ENCODE assay signal across 1 cellular context in genomic region chr9:89493671-89494070, GRCh38.
TF ChIP-seq lines count a peak whose summit lies in the region.

No MANE protein-coding gene starts in this region.

TF ChIP-seq in H1, 55 proteins besides CTCF, POLR2A, EP300 and RAD21:
- no peak for TF ChIP-seq HDAC2 (IDR thresholded peaks at IDR 0.05; ENCODE audit: borderline replicate concordance in 1 of 2, low read depth in 2 of 2, low read length in 2 of 2)
- TF ChIP-seq USF2 (IDR thresholded peaks at IDR 0.05; ENCODE audit: low read length) = no peak
- TF ChIP-seq CHD1 (IDR thresholded peaks at IDR 0.05; ENCODE audit: low read depth, low read length) = no peak
- no peak for TF ChIP-seq TAF7 (optimal IDR thresholded peaks at IDR 0.05; ENCODE audit: borderline replicate concordance, low read depth, low read length)
- TF ChIP-seq YY1 (IDR thresholded peaks at IDR 0.05; ENCODE audit: low read depth, low read length) = no peak
- no peak for TF ChIP-seq TCF12 (IDR thresholded peaks at IDR 0.05; ENCODE audit: low read depth, low read length)
- TF ChIP-seq CBX8 (IDR thresholded peaks at IDR 0.05; ENCODE audit: borderline replicate concordance, low read depth, low read length) = no peak
- no peak for TF ChIP-seq CHD2 (IDR thresholded peaks at IDR 0.05; ENCODE audit: low read length)
- TF ChIP-seq KDM5A (IDR thresholded peaks at IDR 0.05; ENCODE audit: low read length) = no peak
- no peak for TF ChIP-seq MAFK (IDR thresholded peaks at IDR 0.05; ENCODE audit: low read depth, low read length)
- no peak for TF ChIP-seq RBBP5 (IDR thresholded peaks at IDR 0.05; ENCODE audit: borderline replicate concordance, low read depth, low read length)
- no peak for TF ChIP-seq CBX5 (IDR thresholded peaks at IDR 0.05; ENCODE audit: low read depth, low read length)
- TF ChIP-seq, protein P1, sequence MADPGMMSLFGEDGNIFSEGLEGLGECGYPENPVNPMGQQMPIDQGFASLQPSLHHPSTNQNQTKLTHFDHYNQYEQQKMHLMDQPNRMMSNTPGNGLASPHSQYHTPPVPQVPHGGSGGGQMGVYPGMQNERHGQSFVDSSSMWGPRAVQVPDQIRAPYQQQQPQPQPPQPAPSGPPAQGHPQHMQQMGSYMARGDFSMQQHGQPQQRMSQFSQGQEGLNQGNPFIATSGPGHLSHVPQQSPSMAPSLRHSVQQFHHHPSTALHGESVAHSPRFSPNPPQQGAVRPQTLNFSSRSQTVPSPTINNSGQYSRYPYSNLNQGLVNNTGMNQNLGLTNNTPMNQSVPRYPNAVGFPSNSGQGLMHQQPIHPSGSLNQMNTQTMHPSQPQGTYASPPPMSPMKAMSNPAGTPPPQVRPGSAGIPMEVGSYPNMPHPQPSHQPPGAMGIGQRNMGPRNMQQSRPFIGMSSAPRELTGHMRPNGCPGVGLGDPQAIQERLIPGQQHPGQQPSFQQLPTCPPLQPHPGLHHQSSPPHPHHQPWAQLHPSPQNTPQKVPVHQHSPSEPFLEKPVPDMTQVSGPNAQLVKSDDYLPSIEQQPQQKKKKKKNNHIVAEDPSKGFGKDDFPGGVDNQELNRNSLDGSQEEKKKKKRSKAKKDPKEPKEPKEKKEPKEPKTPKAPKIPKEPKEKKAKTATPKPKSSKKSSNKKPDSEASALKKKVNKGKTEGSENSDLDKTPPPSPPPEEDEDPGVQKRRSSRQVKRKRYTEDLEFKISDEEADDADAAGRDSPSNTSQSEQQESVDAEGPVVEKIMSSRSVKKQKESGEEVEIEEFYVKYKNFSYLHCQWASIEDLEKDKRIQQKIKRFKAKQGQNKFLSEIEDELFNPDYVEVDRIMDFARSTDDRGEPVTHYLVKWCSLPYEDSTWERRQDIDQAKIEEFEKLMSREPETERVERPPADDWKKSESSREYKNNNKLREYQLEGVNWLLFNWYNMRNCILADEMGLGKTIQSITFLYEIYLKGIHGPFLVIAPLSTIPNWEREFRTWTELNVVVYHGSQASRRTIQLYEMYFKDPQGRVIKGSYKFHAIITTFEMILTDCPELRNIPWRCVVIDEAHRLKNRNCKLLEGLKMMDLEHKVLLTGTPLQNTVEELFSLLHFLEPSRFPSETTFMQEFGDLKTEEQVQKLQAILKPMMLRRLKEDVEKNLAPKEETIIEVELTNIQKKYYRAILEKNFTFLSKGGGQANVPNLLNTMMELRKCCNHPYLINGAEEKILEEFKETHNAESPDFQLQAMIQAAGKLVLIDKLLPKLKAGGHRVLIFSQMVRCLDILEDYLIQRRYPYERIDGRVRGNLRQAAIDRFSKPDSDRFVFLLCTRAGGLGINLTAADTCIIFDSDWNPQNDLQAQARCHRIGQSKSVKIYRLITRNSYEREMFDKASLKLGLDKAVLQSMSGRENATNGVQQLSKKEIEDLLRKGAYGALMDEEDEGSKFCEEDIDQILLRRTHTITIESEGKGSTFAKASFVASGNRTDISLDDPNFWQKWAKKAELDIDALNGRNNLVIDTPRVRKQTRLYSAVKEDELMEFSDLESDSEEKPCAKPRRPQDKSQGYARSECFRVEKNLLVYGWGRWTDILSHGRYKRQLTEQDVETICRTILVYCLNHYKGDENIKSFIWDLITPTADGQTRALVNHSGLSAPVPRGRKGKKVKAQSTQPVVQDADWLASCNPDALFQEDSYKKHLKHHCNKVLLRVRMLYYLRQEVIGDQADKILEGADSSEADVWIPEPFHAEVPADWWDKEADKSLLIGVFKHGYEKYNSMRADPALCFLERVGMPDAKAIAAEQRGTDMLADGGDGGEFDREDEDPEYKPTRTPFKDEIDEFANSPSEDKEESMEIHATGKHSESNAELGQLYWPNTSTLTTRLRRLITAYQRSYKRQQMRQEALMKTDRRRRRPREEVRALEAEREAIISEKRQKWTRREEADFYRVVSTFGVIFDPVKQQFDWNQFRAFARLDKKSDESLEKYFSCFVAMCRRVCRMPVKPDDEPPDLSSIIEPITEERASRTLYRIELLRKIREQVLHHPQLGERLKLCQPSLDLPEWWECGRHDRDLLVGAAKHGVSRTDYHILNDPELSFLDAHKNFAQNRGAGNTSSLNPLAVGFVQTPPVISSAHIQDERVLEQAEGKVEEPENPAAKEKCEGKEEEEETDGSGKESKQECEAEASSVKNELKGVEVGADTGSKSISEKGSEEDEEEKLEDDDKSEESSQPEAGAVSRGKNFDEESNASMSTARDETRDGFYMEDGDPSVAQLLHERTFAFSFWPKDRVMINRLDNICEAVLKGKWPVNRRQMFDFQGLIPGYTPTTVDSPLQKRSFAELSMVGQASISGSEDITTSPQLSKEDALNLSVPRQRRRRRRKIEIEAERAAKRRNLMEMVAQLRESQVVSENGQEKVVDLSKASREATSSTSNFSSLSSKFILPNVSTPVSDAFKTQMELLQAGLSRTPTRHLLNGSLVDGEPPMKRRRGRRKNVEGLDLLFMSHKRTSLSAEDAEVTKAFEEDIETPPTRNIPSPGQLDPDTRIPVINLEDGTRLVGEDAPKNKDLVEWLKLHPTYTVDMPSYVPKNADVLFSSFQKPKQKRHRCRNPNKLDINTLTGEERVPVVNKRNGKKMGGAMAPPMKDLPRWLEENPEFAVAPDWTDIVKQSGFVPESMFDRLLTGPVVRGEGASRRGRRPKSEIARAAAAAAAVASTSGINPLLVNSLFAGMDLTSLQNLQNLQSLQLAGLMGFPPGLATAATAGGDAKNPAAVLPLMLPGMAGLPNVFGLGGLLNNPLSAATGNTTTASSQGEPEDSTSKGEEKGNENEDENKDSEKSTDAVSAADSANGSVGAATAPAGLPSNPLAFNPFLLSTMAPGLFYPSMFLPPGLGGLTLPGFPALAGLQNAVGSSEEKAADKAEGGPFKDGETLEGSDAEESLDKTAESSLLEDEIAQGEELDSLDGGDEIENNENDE (IDR thresholded peaks at IDR 0.05; ENCODE audit: insufficient replicate concordance, low read length) = no peak
- TF ChIP-seq CEBPB (IDR thresholded peaks at IDR 0.05; ENCODE audit: low read depth, low read length) = no peak
- no peak for TF ChIP-seq EZH2 (IDR thresholded peaks at IDR 0.05; ENCODE audit: low read depth, low read length, severe bottlenecking)
- no peak for TF ChIP-seq TAF1 (IDR thresholded peaks at IDR 0.05; ENCODE audit: low read depth, low read length)
- TF ChIP-seq E2F6 (IDR thresholded peaks at IDR 0.05) = no peak
- TF ChIP-seq GTF2F1 (IDR thresholded peaks at IDR 0.05; ENCODE audit: borderline replicate concordance, low read depth, low read length) = no peak
